Comparison of ENCODE assay signal across 23 cellular contexts in genomic region chr13:30863231-30863630, GRCh38. TPM values are rescaled to one million over a fixed set of nuclear protein-coding genes. Genes with fewer than 3 reads are reported as not detected.
DNase-seq lines count a peak whose midpoint lies in the region; ATAC-seq, FAIRE-seq and TF ChIP-seq lines count a peak whose summit lies in the region.
"Had no signal": no experiment of that assay in that cellular context is flagged by ENCODE, and none has a peak within 500 bp of the region (broad histone marks: within the 10 kb centered on the region; RNA-seq: fewer than 3 reads in every experiment).

No MANE protein-coding gene starts in this region.

- peak overlapping the region; percentile 28 for H3K27ac Mint-ChIP-seq in astrocyte (ENCODE audit: unreplicated experiment)
- H3K27ac Mint-ChIP-seq in stimulated activated memory B cell treated with anti-CD40 and anti-IgM and Interleukin-4, amounts not matched to agents 10 μg/mL and 1 μg/mL and 100 μg/mL, for 72 hours = no peak overlapping the region
- H3K27ac Mint-ChIP-seq: activated B cell treated with CpG ODN at 0.5 μM for 24 hours; activated naive CD8-positive, alpha-beta T cell treated with anti-CD3 and anti-CD28 coated beads, Interleukin-2, amount 10 ng/mL, durations not matched to agents 7 days and 5 days had no signal

- TF ChIP-seq CTCF in astrocyte (IDR thresholded peaks at IDR 0.05; ENCODE audit: insufficient read depth, low read depth, low read length) (no peak), psoas muscle (IDR thresholded peaks at IDR 0.05) (no peak)

- H3K9me3 ChIP-seq in astrocyte (ENCODE audit: insufficient read depth, low read depth, low read length) (no peaks in the 10 kb centered on the region), psoas muscle (no peaks in the 10 kb centered on the region)
- H3K9me3 ChIP-seq: mucosa of descending colon, SJSA1, testis had no signal

- H4K20me1 ChIP-seq in astrocyte (ENCODE audit: insufficient read depth, low read length) = no peaks in the 10 kb centered on the region

- no peak overlapping the region for H2AFZ ChIP-seq in astrocyte (ENCODE audit: low read depth, low read length)

- H3K36me3 Mint-ChIP-seq in astrocyte (ENCODE audit: low read depth, unreplicated experiment) = no peaks in the 10 kb centered on the region
- no peaks in the 10 kb centered on the region for H3K36me3 Mint-ChIP-seq in stimulated activated memory B cell treated with anti-CD40 and anti-IgM and Interleukin-4, amounts not matched to agents 10 μg/mL and 1 μg/mL and 100 μg/mL, for 72 hours
- H3K36me3 Mint-ChIP-seq: activated naive CD8-positive, alpha-beta T cell treated with anti-CD3 and anti-CD28 coated beads, Interleukin-2, amount 10 ng/mL, durations not matched to agents 7 days and 5 days had no signal

- H3K4me3 ChIP-seq in astrocyte (ENCODE audit: insufficient read depth, low read depth, low read length) (no peak overlapping the region), psoas muscle (peak overlapping the region; percentile 46)
- H3K4me3 ChIP-seq: mucosa of descending colon, SJSA1, testis had no signal

- DNase-seq in ELF-1 (ENCODE audit: low read depth, low spot score) (peak; percentile 84), astrocyte (ENCODE audit: low read depth) (no peak), iPS-NIHi11 (ENCODE audit: low spot score) (peak; percentile 67), psoas muscle (no peak), HPDE6-E6E7 (ENCODE audit: extremely low spot score) (no peak), GDM1 (lab: John Stamatoyannopoulos, UW) (no peak), NCI-H1694 treated with DMSO at 0.1 percent for 48 hours (lab: John Stamatoyannopoulos, UW) (no peak)
- DNase-seq: 8988T; activated B cell treated with CpG ODN at 0.5 μM for 24 hours; activated naive CD8-positive, alpha-beta T cell treated with anti-CD3 and anti-CD28 coated beads, Interleukin-2, amount 10 ng/mL, durations not matched to agents 7 days and 5 days; central memory CD4-positive, alpha-beta T cell; effector CD4-positive, alpha-beta T cell; MM.1S; NCI-H1930; NCI-H524 treated with DMSO at 0.1 percent for 48 hours; PC-3; small intestine had no signal

- intact Hi-C loops in psoas muscle (cut with DNase I) = loop anchor here (5.0 to 10.0 kb wide), 2 partner anchors 61 to 188 kb away; no protein-coding TSS in a partner anchor

- no peak overlapping the region for H3K4me3 Mint-ChIP-seq in astrocyte (ENCODE audit: unreplicated experiment)
- no peak overlapping the region for H3K4me3 Mint-ChIP-seq in stimulated activated memory B cell treated with anti-CD40 and anti-IgM and Interleukin-4, amounts not matched to agents 10 μg/mL and 1 μg/mL and 100 μg/mL, for 72 hours
- H3K4me3 Mint-ChIP-seq: activated B cell treated with CpG ODN at 0.5 μM for 24 hours; activated naive CD8-positive, alpha-beta T cell treated with anti-CD3 and anti-CD28 coated beads, Interleukin-2, amount 10 ng/mL, durations not matched to agents 7 days and 5 days had no signal

- no peak overlapping the region for H3K9ac ChIP-seq in astrocyte (ENCODE audit: low read length)

- H3K27me3 Mint-ChIP-seq in astrocyte (ENCODE audit: low read depth, unreplicated experiment) = no peaks in the 10 kb centered on the region
- peaks cover 32% of the 10 kb centered on the region for H3K27me3 Mint-ChIP-seq in stimulated activated memory B cell treated with anti-CD40 and anti-IgM and Interleukin-4, amounts not matched to agents 10 μg/mL and 1 μg/mL and 100 μg/mL, for 72 hours

- no peaks in the 10 kb centered on the region for H3K9me3 Mint-ChIP-seq in astrocyte (ENCODE audit: unreplicated experiment)
- H3K9me3 Mint-ChIP-seq in stimulated activated memory B cell treated with anti-CD40 and anti-IgM and Interleukin-4, amounts not matched to agents 10 μg/mL and 1 μg/mL and 100 μg/mL, for 72 hours = peaks cover 4% of the 10 kb centered on the region
- H3K9me3 Mint-ChIP-seq: activated naive CD8-positive, alpha-beta T cell treated with anti-CD3 and anti-CD28 coated beads, Interleukin-2, amount 10 ng/mL, durations not matched to agents 7 days and 5 days had no signal

- 59 to 78% (median 68%) methylated on average over 8 of the region's 8 CpGs for WGBS in psoas muscle, 3 donors

- H3K27me3 ChIP-seq in astrocyte (ENCODE audit: insufficient read depth, low read length) (no peaks in the 10 kb centered on the region), psoas muscle (ENCODE audit: insufficient read depth in 3 of 3, low read length in 2 of 3) (peaks cover 0 to 2% (median 0%) of the 10 kb centered on the region in 3 donors)
- H3K27me3 ChIP-seq: SJSA1, testis had no signal

- peaks cover 36% of the 10 kb centered on the region for H3K4me1 Mint-ChIP-seq in astrocyte (ENCODE audit: low read depth, unreplicated experiment)
- H3K4me1 Mint-ChIP-seq in stimulated activated memory B cell treated with anti-CD40 and anti-IgM and Interleukin-4, amounts not matched to agents 10 μg/mL and 1 μg/mL and 100 μg/mL, for 72 hours = peaks cover 7% of the 10 kb centered on the region
- H3K4me1 Mint-ChIP-seq: activated naive CD8-positive, alpha-beta T cell treated with anti-CD3 and anti-CD28 coated beads, Interleukin-2, amount 10 ng/mL, durations not matched to agents 7 days and 5 days had no signal

- H3K4me2 ChIP-seq in astrocyte (ENCODE audit: low read length) = peak overlapping the region; percentile 5

- ATAC-seq in psoas muscle = peak in 2 of 4 donors; percentile 54 to 59
- ATAC-seq in stimulated activated memory B cell treated with anti-CD40 and anti-IgM and Interleukin-4, amounts not matched to agents 10 μg/mL and 1 μg/mL and 100 μg/mL, for 72 hours = no peak
- ATAC-seq: mucosa of descending colon, PC-3 had no signal

- H3K27ac ChIP-seq in astrocyte (ENCODE audit: low read depth, low read length) = peak overlapping the region; percentile 100
- peak overlapping the region; percentile 52 for H3K27ac ChIP-seq in psoas muscle
- H3K27ac ChIP-seq: testis had no signal

- H3K36me3 ChIP-seq in astrocyte (ENCODE audit: insufficient read depth, low read length) (no peaks in the 10 kb centered on the region), psoas muscle (ENCODE audit: insufficient read depth in 1 of 2, low read depth in 1 of 2) (no peaks in the 10 kb centered on the region)
- H3K36me3 ChIP-seq: SJSA1 had no signal

- H3K4me1 ChIP-seq in astrocyte (ENCODE audit: insufficient read depth, low read length) (peaks cover 45% of the 10 kb centered on the region), psoas muscle (peaks cover 26% of the 10 kb centered on the region)

- FAIRE-seq in astrocyte (lab: Jason Lieb, UNC) = no peak
- FAIRE-seq: small intestine had no signal

- no peaks in the 10 kb centered on the region for H3K79me2 ChIP-seq in astrocyte (ENCODE audit: insufficient read depth, low read length)

RNA-seq across cellular contexts. Expression of gene MEDAG, which starts 42.8 kb away (rescaled TPM):
- total RNA-seq in astrocyte (1.2 and 1.5 TPM in 2 replicates), psoas muscle (1 to 10 TPM; 4.6 to 9.6 (median 6.4) TPM)
- polyA plus RNA-seq in psoas muscle = 10 to 100 TPM in 1 of 3 donors, 1 to 10 TPM in 2; 5.3 to 13.7 (median 9.9) TPM
- total RNA-seq: activated B cell treated with CpG ODN at 0.5 μM for 24 hours; activated CD8-positive, alpha-beta memory T cell treated with anti-CD3 and anti-CD28 coated beads for 36 hours; activated naive CD8-positive, alpha-beta T cell treated with anti-CD3 and anti-CD28 coated beads, Interleukin-2, amount 10 ng/mL, durations not matched to agents 7 days and 5 days; PC-3; SJSA1; T-helper 2 cell treated with Interferon-gamma antibody and Interleukin-4, amounts not matched to agents 100 ng/mL and 5 ng/mL, for 36 hours had no signal

Comparison
In these comparisons a context has a peak if more than half of its experiments do, and no peak if none do; other contexts are left out.
1. DNase-seq: peak in ELF-1 (single experiment) and iPS-NIHi11 (single experiment); none in astrocyte (single experiment), psoas muscle (0 of 2), HPDE6-E6E7 (single experiment), GDM1 (single experiment) and NCI-H1694 treated with DMSO at 0.1 percent for 48 hours (single experiment).